In the genomic region with DNA sequence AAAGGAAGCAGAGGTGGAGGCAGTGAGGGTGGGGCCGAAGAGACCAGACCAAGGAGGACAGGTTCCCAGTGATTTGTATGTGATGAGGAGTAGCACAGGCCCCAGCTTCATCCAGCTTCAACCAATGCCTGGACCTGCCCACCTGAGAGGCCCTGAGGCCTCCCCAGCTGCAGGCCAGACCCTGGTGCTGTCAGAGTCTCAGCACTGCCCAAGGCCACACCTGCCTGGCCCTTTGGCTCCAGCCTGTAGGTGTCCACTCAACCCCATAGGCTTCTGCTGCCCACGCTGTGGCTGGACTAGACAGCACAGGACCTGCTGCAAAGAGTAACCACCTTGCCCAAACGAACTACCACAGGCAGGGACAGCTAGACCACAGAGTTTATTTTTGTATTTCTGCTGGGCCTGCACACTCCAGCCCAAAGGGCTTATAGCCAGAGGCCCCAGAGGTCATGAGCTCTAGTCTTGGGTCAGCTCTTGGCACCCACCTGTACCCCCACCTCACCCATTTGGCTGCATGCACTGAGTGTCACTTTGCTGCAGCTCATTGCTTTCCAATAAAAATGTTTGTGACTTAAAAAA, we compare ENCODE assay signal across 12 cellular contexts.
DNase-seq lines count a peak whose midpoint lies in the region; ATAC-seq and TF ChIP-seq lines count a peak whose summit lies in the region.
"Had no signal": no experiment of that assay in that cellular context is flagged by ENCODE, and none has a peak within 500 bp of the region (broad histone marks: within the 10 kb centered on the region; RNA-seq: fewer than 3 reads in every experiment).

No MANE protein-coding gene starts in this region.

- intact Hi-C loops in natural killer cell (cut with micrococcal nuclease): no loop called here
- intact Hi-C loops in breast epithelium (cut with DNase I; ENCODE audit: low total_unique reads): no loop called here

- ATAC-seq in natural killer cell treated with Interleukin-12 subunit alpha and Interleukin-12 subunit beta and Interleukin-15 and Interleukin-18, amount 100 ng/mL, for 72 hours: peak; percentile 31 to 51
- ATAC-seq in natural killer cell: no peak
- peak; percentile 17 for ATAC-seq in HG02852 (IDR thresholded peaks at IDR 0.05; ENCODE audit: unreplicated experiment)
- ATAC-seq: left ventricle myocardium superior, Right ventricle myocardium inferior had no signal

- peaks cover 0 to 3% of the 10 kb centered on the region in 2 donors for H3K4me1 Mint-ChIP-seq in natural killer cell treated with Interleukin-12 subunit alpha and Interleukin-12 subunit beta and Interleukin-15 and Interleukin-18, amount 100 ng/mL, for 72 hours (ENCODE audit: low read depth in 2 of 2)
- peaks cover 0 to 7% of the 10 kb centered on the region in 2 donors for H3K4me1 Mint-ChIP-seq in natural killer cell
- peaks cover 24% of the 10 kb centered on the region for H3K4me1 Mint-ChIP-seq in HFFc6 (ENCODE audit: low read depth)

- no peaks in the 10 kb centered on the region for H3K27me3 ChIP-seq in breast epithelium
- H3K27me3 ChIP-seq: suprapubic skin had no signal

- TF ChIP-seq POLR2A in breast epithelium (IDR thresholded peaks at IDR 0.05): no peak

- TF ChIP-seq CTCF in natural killer cell (IDR thresholded peaks at IDR 0.05) (no peak), breast epithelium (IDR thresholded peaks at IDR 0.05) (no peak), HFFc6 (IDR thresholded peaks at IDR 0.05) (no peak)

- no peak overlapping the region for H3K4me3 ChIP-seq in breast epithelium
- H3K4me3 ChIP-seq: suprapubic skin had no signal

- no peaks in the 10 kb centered on the region for H3K9me3 Mint-ChIP-seq in natural killer cell treated with Interleukin-12 subunit alpha and Interleukin-12 subunit beta and Interleukin-15 and Interleukin-18, amount 100 ng/mL, for 72 hours
- no peaks in the 10 kb centered on the region for H3K9me3 Mint-ChIP-seq in natural killer cell
- peaks cover 2% of the 10 kb centered on the region; the same call in 1 of the 2 replicates for H3K9me3 Mint-ChIP-seq in HFFc6

- DNase-seq in natural killer cell treated with Interleukin-12 subunit alpha and Interleukin-12 subunit beta and Interleukin-15 and Interleukin-18, amount 100 ng/mL, for 72 hours (ENCODE audit: low spot score): no peak
- DNase-seq in natural killer cell: no peak
- peak; percentile 38 for DNase-seq in RPMI8226
- no peak for DNase-seq in EL
- no peak for DNase-seq in breast epithelium (ENCODE audit: low spot score in 2 of 2)
- DNase-seq in HFFc6: no peak
- no peak for DNase-seq in activated CD8-positive, alpha-beta memory T cell treated with anti-CD3 and anti-CD28 coated beads for 24 hours
- DNase-seq: erythroblast, left ventricle myocardium superior had no signal

- no peaks in the 10 kb centered on the region for H3K36me3 Mint-ChIP-seq in natural killer cell treated with Interleukin-12 subunit alpha and Interleukin-12 subunit beta and Interleukin-15 and Interleukin-18, amount 100 ng/mL, for 72 hours
- H3K36me3 Mint-ChIP-seq in natural killer cell (no peaks in the 10 kb centered on the region), HFFc6 (ENCODE audit: low read depth) (no peaks in the 10 kb centered on the region)

- H3K27me3 Mint-ChIP-seq in natural killer cell treated with Interleukin-12 subunit alpha and Interleukin-12 subunit beta and Interleukin-15 and Interleukin-18, amount 100 ng/mL, for 72 hours: peaks cover 0 to 2% of the 10 kb centered on the region in 2 donors
- H3K27me3 Mint-ChIP-seq in natural killer cell (ENCODE audit: low read depth in 2 of 2) (peaks cover 0 to 3% of the 10 kb centered on the region in 2 donors), HFFc6 (ENCODE audit: insufficient read depth) (peaks cover 7% of the 10 kb centered on the region)

- H3K27ac ChIP-seq in breast epithelium: no peak overlapping the region
- H3K27ac ChIP-seq: suprapubic skin had no signal

- no peak overlapping the region for H3K4me3 Mint-ChIP-seq in natural killer cell treated with Interleukin-12 subunit alpha and Interleukin-12 subunit beta and Interleukin-15 and Interleukin-18, amount 100 ng/mL, for 72 hours
- H3K4me3 Mint-ChIP-seq in natural killer cell (no peak overlapping the region), HFFc6 (no peak overlapping the region)

- H3K9me3 ChIP-seq in breast epithelium: no peaks in the 10 kb centered on the region
- H3K9me3 ChIP-seq: suprapubic skin had no signal

- H3K27ac Mint-ChIP-seq in natural killer cell treated with Interleukin-12 subunit alpha and Interleukin-12 subunit beta and Interleukin-15 and Interleukin-18, amount 100 ng/mL, for 72 hours: no peak overlapping the region
- H3K27ac Mint-ChIP-seq in natural killer cell (no peak overlapping the region), HFFc6 (no peak overlapping the region)

- no peaks in the 10 kb centered on the region for H3K4me1 ChIP-seq in breast epithelium

- H3K36me3 ChIP-seq in breast epithelium: no peaks in the 10 kb centered on the region
- H3K36me3 ChIP-seq: suprapubic skin had no signal

Comparison
In these comparisons a context has a peak if more than half of its experiments do, and no peak if none do; other contexts are left out.
1. ATAC-seq: peak in natural killer cell treated with Interleukin-12 subunit alpha and Interleukin-12 subunit beta and Interleukin-15 and Interleukin-18, amount 100 ng/mL, for 72 hours (2 of 2) and HG02852 (single experiment); none in natural killer cell (0 of 3).